22 cellular contexts compared by ENCODE assay signal in the genomic region with DNA sequence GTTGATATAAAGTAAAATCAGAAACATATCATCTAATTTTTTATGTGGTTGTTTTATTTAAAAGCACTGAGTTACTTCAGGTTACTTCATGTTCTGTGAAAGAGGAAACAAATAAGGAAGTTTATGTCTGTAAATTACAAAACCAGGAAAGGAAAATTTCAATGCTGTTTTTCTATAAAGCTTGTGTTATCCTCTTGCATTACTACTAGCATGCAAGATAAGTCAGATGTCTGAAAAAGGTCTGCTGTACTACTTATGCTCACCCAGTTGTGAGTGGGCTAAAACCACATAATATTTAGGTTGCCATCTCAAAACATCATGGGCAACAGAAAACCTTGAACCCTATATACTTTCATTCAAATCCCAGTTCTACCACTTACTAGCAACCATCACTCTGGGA.
DNase-seq lines count a peak whose midpoint lies in the region; ATAC-seq and TF ChIP-seq lines count a peak whose summit lies in the region.
"Had no signal": no experiment of that assay in that cellular context is flagged by ENCODE, and none has a peak within 500 bp of the region (broad histone marks: within the 10 kb centered on the region; RNA-seq: fewer than 3 reads in every experiment).

No MANE protein-coding gene starts in this region.

- intact Hi-C loops in left colon (cut with DNase I, micrococcal nuclease) = no loop called here
- intact Hi-C loops in tibial artery (cut with DNase I; ENCODE audit: low total_unique reads) = no loop called here

- no peak for TF ChIP-seq CTCF in tibial artery (IDR thresholded peaks at IDR 0.05)

- H3K27me3 ChIP-seq in tibial artery = no peaks in the 10 kb centered on the region
- H3K27me3 ChIP-seq: ovary, right atrium auricular region had no signal

- peak; percentile 36 for ATAC-seq in left colon
- no peak for ATAC-seq in HG03039 (IDR thresholded peaks at IDR 0.05; ENCODE audit: unreplicated experiment)
- ATAC-seq: activated T-helper 17 cell treated with anti-CD3 and anti-CD28 coated beads, Interleukin-2, amount 50 U/mL, for 72 hours; left lobe of liver; natural killer cell treated with Interleukin-12 subunit alpha and Interleukin-12 subunit beta and Interleukin-15 and Interleukin-18, amount 100 ng/mL, for 72 hours had no signal

- no peaks in the 10 kb centered on the region for H3K9me3 ChIP-seq in tibial artery
- H3K9me3 ChIP-seq: ovary, right atrium auricular region had no signal

- H3K4me1 ChIP-seq in tibial artery = peaks cover 0 to 79% (median 32%) of the 10 kb centered on the region in 4 donors

- H3K4me3 ChIP-seq in tibial artery = peak overlapping the region in 1 of 2 donors; percentile 31
- H3K4me3 ChIP-seq: ovary, right atrium auricular region, SK-N-MC had no signal

- peak overlapping the region; percentile 55 to 67 for H3K27ac ChIP-seq in tibial artery
- H3K27ac ChIP-seq: right atrium auricular region, SK-N-MC had no signal

- no peaks in the 10 kb centered on the region for H3K36me3 ChIP-seq in tibial artery
- H3K36me3 ChIP-seq: ovary, right atrium auricular region had no signal

- DNase-seq in GF-D8 (lab: John Stamatoyannopoulos, UW) (peak; percentile 71), OCI-M1 (lab: John Stamatoyannopoulos, UW) (peak; percentile 59), left colon (no peak), tibial artery (no peak), COR-L47 (lab: John Stamatoyannopoulos, UW) (no peak), pons (ENCODE audit: low spot score) (no peak)
- DNase-seq: activated CD4-positive, alpha-beta memory T cell treated with anti-CD3 and anti-CD28 coated beads, Interleukin-2, amount 10 ng/mL, durations not matched to agents 7 days and 5 days; activated CD4-positive, CD25-positive, alpha-beta regulatory T cell treated with anti-CD3 and anti-CD28 coated beads, Interleukin-2, amount 50 U/mL, for 72 hours; CD4-positive, alpha-beta memory T cell; DMS 273 treated with DMSO at 0.1 percent for 48 hours; GOT3; IMR-90; NCI-H1105; NCI-H1930; NCI-H524 treated with DMSO at 0.1 percent for 48 hours; ovary had no signal

Comparison
In these comparisons a context has a peak if more than half of its experiments do, and no peak if none do; other contexts are left out.
1. DNase-seq: peak in GF-D8 (single experiment) and OCI-M1 (single experiment); none in left colon (0 of 2), tibial artery (0 of 2), COR-L47 (single experiment) and pons (single experiment).